ENCODE assay signal across 6 cellular contexts in genomic region chr10:118276727-118277126, GRCh38.
"Had no signal": no experiment of that assay in that cellular context is flagged by ENCODE, and none has a peak within 500 bp of the region (broad histone marks: within the 10 kb centered on the region; RNA-seq: fewer than 3 reads in every experiment).

No MANE protein-coding gene starts in this region.

- DNase-seq: H9, HCEC 1CT, HFFc6, IMR-90 had no signal

- ATAC-seq: GM23338, K562 had no signal

- H3K4me3 ChIP-seq: GM23338, K562 had no signal
